Comparison of ENCODE assay signal across 19 cellular contexts in the genomic region with DNA sequence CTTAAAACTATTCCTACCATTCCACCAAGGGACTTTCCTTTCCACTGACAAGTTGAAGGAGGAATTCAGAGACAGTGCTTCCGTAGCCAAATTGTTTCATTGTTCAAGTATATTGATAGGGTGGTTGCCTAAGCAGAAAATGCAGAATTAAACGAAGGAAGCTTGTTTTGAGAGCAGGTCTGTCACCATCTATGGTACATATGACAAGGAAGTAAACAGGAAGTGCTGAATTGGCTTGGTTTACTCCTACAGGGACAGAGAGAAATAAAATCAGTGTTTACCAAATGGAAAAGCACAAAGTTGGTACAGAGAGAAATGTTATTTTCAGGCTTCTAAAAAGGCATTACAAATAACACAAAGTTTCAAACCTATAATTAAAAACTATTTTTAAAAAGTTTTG.
DNase-seq lines count a peak whose midpoint lies in the region; ATAC-seq and TF ChIP-seq lines count a peak whose summit lies in the region.
"Had no signal": no experiment of that assay in that cellular context is flagged by ENCODE, and none has a peak within 500 bp of the region (broad histone marks: within the 10 kb centered on the region; RNA-seq: fewer than 3 reads in every experiment).

No MANE protein-coding gene starts in this region.

- H3K4me1 Mint-ChIP-seq in T-helper 1 cell treated with Interleukin-12 subunit alpha and Interleukin-12 subunit beta and Interleukin-4 antibody, amounts not matched to agents 30 μg/mL and 1 μg/mL, for 36 hours (ENCODE audit: low read depth) = peaks cover 19% of the 10 kb centered on the region
- H3K4me1 Mint-ChIP-seq in CD4-positive, CD25-positive, alpha-beta regulatory T cell = peaks cover 0 to 9% (median 3%) of the 10 kb centered on the region in 4 donors
- H3K4me1 Mint-ChIP-seq in WTC11 = peaks cover 12% of the 10 kb centered on the region
- peaks cover 16 to 21% of the 10 kb centered on the region in 2 donors for H3K4me1 Mint-ChIP-seq in effector memory CD8-positive, alpha-beta T cell (ENCODE audit: low read depth in 2 of 2)
- H3K4me1 Mint-ChIP-seq: IgD-negative memory B cell had no signal

- H3K4me1 ChIP-seq in CD4-positive, CD25-positive, alpha-beta regulatory T cell (ENCODE audit: control insufficient read depth, insufficient read depth, low read length, poor library complexity, severe bottlenecking) = no peaks in the 10 kb centered on the region
- H3K4me1 ChIP-seq in stomach = no peaks in the 10 kb centered on the region
- H3K4me1 ChIP-seq: A549 had no signal

- TF ChIP-seq POLR2A in stomach (IDR thresholded peaks at IDR 0.05) = no peak

- CTCF ChIA-PET in WTC11 (lab: Charles Lee) = no interaction called here

- H3K27ac ChIP-seq in CD4-positive, CD25-positive, alpha-beta regulatory T cell (ENCODE audit: insufficient read depth, low read length, poor library complexity, severe bottlenecking) = no peak overlapping the region
- H3K27ac ChIP-seq in stomach = no peak overlapping the region
- H3K27ac ChIP-seq: 22Rv1, A549, C4-2B, GM23248 had no signal

- WGBS in stomach, 5 donors = 53 to 76% (median 74%) methylated on average over 2 of the region's 2 CpGs

- no peaks in the 10 kb centered on the region for H3K9me3 ChIP-seq in CD4-positive, CD25-positive, alpha-beta regulatory T cell (ENCODE audit: control insufficient read depth in 2 of 2, low read length in 2 of 2)
- H3K9me3 ChIP-seq in stomach = no peaks in the 10 kb centered on the region
- H3K9me3 ChIP-seq: A549 had no signal

- ATAC-seq in CD4-positive, CD25-positive, alpha-beta regulatory T cell (ENCODE audit: low read depth in 2 of 2) = no peak
- no peak for ATAC-seq in WTC11
- ATAC-seq in effector memory CD8-positive, alpha-beta T cell (replicated peaks) = no peak
- ATAC-seq: A549 had no signal

- H3K27me3 ChIP-seq in CD4-positive, CD25-positive, alpha-beta regulatory T cell (ENCODE audit: control insufficient read depth, insufficient read depth, low read length) = no peaks in the 10 kb centered on the region
- H3K27me3 ChIP-seq in stomach = no peaks in the 10 kb centered on the region

- peak overlapping the region; percentile 18 for H3K27ac Mint-ChIP-seq in T-helper 1 cell treated with Interleukin-12 subunit alpha and Interleukin-12 subunit beta and Interleukin-4 antibody, amounts not matched to agents 30 μg/mL and 1 μg/mL, for 36 hours
- H3K27ac Mint-ChIP-seq in CD4-positive, CD25-positive, alpha-beta regulatory T cell = peak overlapping the region in 2 of 3 donors; percentile 36 to 55
- H3K27ac Mint-ChIP-seq in WTC11 = 0 out of 2 replicates have a peak overlapping the region, but pooled peaks have one; percentile 2
- peak overlapping the region; percentile 55 to 83 for H3K27ac Mint-ChIP-seq in effector memory CD8-positive, alpha-beta T cell
- H3K27ac Mint-ChIP-seq: IgD-negative memory B cell had no signal

- TF ChIP-seq EP300 in stomach (IDR thresholded peaks at IDR 0.05) = no peak

- H3K27me3 Mint-ChIP-seq in T-helper 1 cell treated with Interleukin-12 subunit alpha and Interleukin-12 subunit beta and Interleukin-4 antibody, amounts not matched to agents 30 μg/mL and 1 μg/mL, for 36 hours (ENCODE audit: low read depth) = no peaks in the 10 kb centered on the region
- no peaks in the 10 kb centered on the region for H3K27me3 Mint-ChIP-seq in CD4-positive, CD25-positive, alpha-beta regulatory T cell
- no peaks in the 10 kb centered on the region for H3K27me3 Mint-ChIP-seq in WTC11 (ENCODE audit: low read depth)
- H3K27me3 Mint-ChIP-seq in effector memory CD8-positive, alpha-beta T cell = no peaks in the 10 kb centered on the region
- H3K27me3 Mint-ChIP-seq: CD4-positive, alpha-beta memory T cell; IgD-negative memory B cell had no signal

- H3K4me3 ChIP-seq in CD4-positive, CD25-positive, alpha-beta regulatory T cell (ENCODE audit: low read depth, low read length) = no peak overlapping the region
- no peak overlapping the region for H3K4me3 ChIP-seq in stomach
- H3K4me3 ChIP-seq: A549, GM23248 had no signal

- H3K36me3 Mint-ChIP-seq in T-helper 1 cell treated with Interleukin-12 subunit alpha and Interleukin-12 subunit beta and Interleukin-4 antibody, amounts not matched to agents 30 μg/mL and 1 μg/mL, for 36 hours (ENCODE audit: low read depth) = peaks cover 9% of the 10 kb centered on the region
- peaks cover 9% of the 10 kb centered on the region for H3K36me3 Mint-ChIP-seq in CD4-positive, CD25-positive, alpha-beta regulatory T cell
- H3K36me3 Mint-ChIP-seq in WTC11 = no peaks in the 10 kb centered on the region
- H3K36me3 Mint-ChIP-seq in effector memory CD8-positive, alpha-beta T cell (ENCODE audit: insufficient read depth) = peaks cover 8% of the 10 kb centered on the region
- H3K36me3 Mint-ChIP-seq: IgD-negative memory B cell had no signal

- no peak overlapping the region for H3K4me3 Mint-ChIP-seq in T-helper 1 cell treated with Interleukin-12 subunit alpha and Interleukin-12 subunit beta and Interleukin-4 antibody, amounts not matched to agents 30 μg/mL and 1 μg/mL, for 36 hours
- peak overlapping the region in 1 of 4 donors; percentile 16 for H3K4me3 Mint-ChIP-seq in CD4-positive, CD25-positive, alpha-beta regulatory T cell
- H3K4me3 Mint-ChIP-seq in WTC11 = no peak overlapping the region
- no peak overlapping the region for H3K4me3 Mint-ChIP-seq in effector memory CD8-positive, alpha-beta T cell
- H3K4me3 Mint-ChIP-seq: IgD-negative memory B cell had no signal

- POLR2A ChIA-PET in WTC11 (lab: Charles Lee) = interaction anchor here (0.5 kb wide), 1 partner anchor 261 kb away, joined by 7 read pairs; no protein-coding TSS in a partner anchor

- intact Hi-C loops in stomach (cut with DNase I; ENCODE audit: low total_unique reads) = no loop called here

- TF ChIP-seq CTCF in WTC11 (IDR thresholded peaks at IDR 0.05) (no peak), stomach (IDR thresholded peaks at IDR 0.05) (no peak)

- H3K9me3 Mint-ChIP-seq in T-helper 1 cell treated with Interleukin-12 subunit alpha and Interleukin-12 subunit beta and Interleukin-4 antibody, amounts not matched to agents 30 μg/mL and 1 μg/mL, for 36 hours = no peaks in the 10 kb centered on the region
- H3K9me3 Mint-ChIP-seq in CD4-positive, CD25-positive, alpha-beta regulatory T cell = peaks cover 0 to 4% (median 0%) of the 10 kb centered on the region in 7 donors
- H3K9me3 Mint-ChIP-seq in WTC11 = no peaks in the 10 kb centered on the region
- no peaks in the 10 kb centered on the region for H3K9me3 Mint-ChIP-seq in effector memory CD8-positive, alpha-beta T cell
- H3K9me3 Mint-ChIP-seq: CD4-positive, alpha-beta memory T cell; IgD-negative memory B cell had no signal

- DNase-seq in T-helper 1 cell = no peak
- peak in 1 of 3 donors; percentile 9 for DNase-seq in CD4-positive, CD25-positive, alpha-beta regulatory T cell
- no peak for DNase-seq in WTC11 (ENCODE audit: low spot score)
- no peak for DNase-seq in effector memory CD8-positive, alpha-beta T cell
- no peak for DNase-seq in stomach
- DNase-seq in HuH-7 (ENCODE audit: low spot score) = no peak
- no peak for DNase-seq in NCI-H2107 (lab: John Stamatoyannopoulos, UW)
- DNase-seq: AML-193; CD4-positive, alpha-beta memory T cell; DMS153; DMS79 treated with DMSO at 0.1 percent for 48 hours; GF-D8; GM23248; HCEC 1CT had no signal

- no peaks in the 10 kb centered on the region for H3K36me3 ChIP-seq in CD4-positive, CD25-positive, alpha-beta regulatory T cell (ENCODE audit: control insufficient read depth, insufficient read depth, low read length)
- H3K36me3 ChIP-seq in stomach = no peaks in the 10 kb centered on the region

TF ChIP-seq in WTC11, 78 proteins besides CTCF, POLR2A, EP300 and RAD21 (continues in another document):
- TF ChIP-seq ZNF317 (CRISPR knock-in tag; IDR thresholded peaks at IDR 0.05; ENCODE audit: borderline replicate concordance, low read depth) (no peak), RORB (CRISPR knock-in tag; IDR thresholded peaks at IDR 0.05) (no peak), NFE2L1 (CRISPR knock-in tag; IDR thresholded peaks at IDR 0.05) (no peak), GRHL2 (CRISPR knock-in tag; IDR thresholded peaks at IDR 0.05; ENCODE audit: insufficient replicate concordance, severe bottlenecking) (no peak), HMGXB4 (CRISPR knock-in tag; IDR thresholded peaks at IDR 0.05) (no peak), ZNF396 (CRISPR knock-in tag; IDR thresholded peaks at IDR 0.05; ENCODE audit: borderline replicate concordance) (no peak), STAT6 (CRISPR knock-in tag; conservative IDR thresholded peaks at IDR 0.05; ENCODE audit: low read depth) (no peak)

Comparison
In these comparisons a context has a peak if more than half of its experiments do, and no peak if none do; other contexts are left out.
1. H3K27ac Mint-ChIP-seq: peak in every context shown above with its lines; median percentile 69 in effector memory CD8-positive, alpha-beta T cell; 46 in CD4-positive, CD25-positive, alpha-beta regulatory T cell; 18 in T-helper 1 cell treated with Interleukin-12 subunit alpha and Interleukin-12 subunit beta and Interleukin-4 antibody, amounts not matched to agents 30 μg/mL and 1 μg/mL, for 36 hours; 2 in WTC11.